8 cellular contexts compared by ENCODE assay signal in genomic region chr9:70392189-70392588, GRCh38. TPM values are rescaled to one million over a fixed set of nuclear protein-coding genes. Genes with fewer than 3 reads are reported as not detected.
DNase-seq lines count a peak whose midpoint lies in the region; ATAC-seq, FAIRE-seq and TF ChIP-seq lines count a peak whose summit lies in the region.

No MANE protein-coding gene starts in this region.

- no peaks in the 10 kb centered on the region for H3F3A ChIP-seq in Loucy (ENCODE audit: low read depth)
- H3F3A ChIP-seq in neural cell (ENCODE audit: insufficient read depth, low read length, poor library complexity, severe bottlenecking) = no peaks in the 10 kb centered on the region

- TF ChIP-seq RAD21 in neural cell (conservative IDR thresholded peaks at IDR 0.05) = no peak

- no peak for FAIRE-seq in bronchial epithelial cell (lab: Jason Lieb, UNC)

- H3K4me1 ChIP-seq in Loucy (ENCODE audit: insufficient read depth, low read length, poor library complexity, severe bottlenecking) = no peaks in the 10 kb centered on the region

- no peak for ATAC-seq in GM19035 (IDR thresholded peaks at IDR 0.05; ENCODE audit: unreplicated experiment)
- ATAC-seq in HG02763 (IDR thresholded peaks at IDR 0.05; ENCODE audit: unreplicated experiment) = no peak

- H3K4me2 ChIP-seq in Loucy (ENCODE audit: low read depth, low read length, poor library complexity, severe bottlenecking) = no peak overlapping the region
- no peak overlapping the region for H3K4me2 ChIP-seq in neural cell (ENCODE audit: low read length)

- H3K9ac ChIP-seq in Loucy (ENCODE audit: low read depth, low read length, poor library complexity, severe bottlenecking) (no peak overlapping the region), neural cell (ENCODE audit: low read length) (no peak overlapping the region)

- DNase-seq in G401 (ENCODE audit: low spot score) (peak; percentile 71), bronchial epithelial cell (ENCODE audit: low read depth) (peak; percentile 21), NCI-H2081 treated with DMSO at 0.1 percent for 48 hours (lab: John Stamatoyannopoulos, UW) (no peak)
- no peak for DNase-seq in stimulated activated naive CD4-positive, alpha-beta T cell treated with Interleukin-2 at 50 U/mL for 16 hours (lab: John Stamatoyannopoulos, UW)

- H3K9me2 ChIP-seq in Loucy (replicated peaks; ENCODE audit: low read depth, low read length) = no peaks in the 10 kb centered on the region
- H3K9me2 ChIP-seq in neural cell (ENCODE audit: insufficient read depth, low read length) = no peaks in the 10 kb centered on the region

- no peaks in the 10 kb centered on the region for H3K27me3 ChIP-seq in Loucy (ENCODE audit: insufficient read depth, low read length, poor library complexity, severe bottlenecking)
- no peaks in the 10 kb centered on the region for H3K27me3 ChIP-seq in bronchial epithelial cell (ENCODE audit: control insufficient read depth, insufficient read depth, low read length)
- no peaks in the 10 kb centered on the region for H3K27me3 ChIP-seq in neural cell (ENCODE audit: insufficient read depth, low read depth, low read length)

- no peak overlapping the region for H3K27ac ChIP-seq in neural cell (ENCODE audit: low read length)

- TF ChIP-seq EP300 in neural cell (conservative IDR thresholded peaks at IDR 0.05; ENCODE audit: poor library complexity, severe bottlenecking) = no peak

- peak; percentile 63 for TF ChIP-seq CTCF in Loucy (conservative IDR thresholded peaks at IDR 0.05; ENCODE audit: low read length)
- peak; percentile 1 for TF ChIP-seq CTCF in bronchial epithelial cell (IDR thresholded peaks at IDR 0.05; ENCODE audit: insufficient read depth, low read length, severe bottlenecking)
- TF ChIP-seq CTCF in neural cell (IDR thresholded peaks at IDR 0.05; ENCODE audit: poor library complexity, severe bottlenecking) = peak; percentile 26

- H3K36me3 ChIP-seq in Loucy (ENCODE audit: insufficient read depth, low read length) (no peaks in the 10 kb centered on the region), bronchial epithelial cell (ENCODE audit: control insufficient read depth, insufficient read depth, low read length) (peaks cover 5% of the 10 kb centered on the region), neural cell (ENCODE audit: insufficient read depth, low read length) (no peaks in the 10 kb centered on the region)

- H3K4me3 ChIP-seq in Loucy (ENCODE audit: low read length, poor library complexity, severe bottlenecking) (no peak overlapping the region), bronchial epithelial cell (ENCODE audit: low read depth, low read length) (no peak overlapping the region), neural cell (ENCODE audit: low read length) (no peak overlapping the region)

- H4K20me1 ChIP-seq in Loucy (ENCODE audit: insufficient read depth, low read length, poor library complexity, severe bottlenecking) (no peaks in the 10 kb centered on the region), neural cell (ENCODE audit: insufficient read depth) (no peaks in the 10 kb centered on the region)

- H2AFZ ChIP-seq in Loucy (ENCODE audit: low read length) = no peak overlapping the region
- no peak overlapping the region for H2AFZ ChIP-seq in neural cell (ENCODE audit: low read depth, low read length)

- H3K79me2 ChIP-seq in Loucy (ENCODE audit: insufficient read depth, low read length) (no peaks in the 10 kb centered on the region), neural cell (replicated peaks; ENCODE audit: insufficient read depth, low read length) (no peaks in the 10 kb centered on the region)

- H3K9me3 ChIP-seq in Loucy (ENCODE audit: insufficient read depth, low read depth, low read length) (no peaks in the 10 kb centered on the region), neural cell (ENCODE audit: low read length) (no peaks in the 10 kb centered on the region)

- in situ Hi-C loops in G401 (cut with HindIII; ENCODE audit: low sequenced_read_pairs) = no loop called here

TF ChIP-seq in neural cell, 6 proteins besides CTCF, POLR2A, EP300 and RAD21:
- no peak for TF ChIP-seq REST (IDR thresholded peaks at IDR 0.05; ENCODE audit: borderline replicate concordance)
- TF ChIP-seq POLR2AphosphoS5 (IDR thresholded peaks at IDR 0.05) = no peak
- TF ChIP-seq MXI1 (conservative IDR thresholded peaks at IDR 0.05; ENCODE audit: poor library complexity, severe bottlenecking) = no peak
- no peak for TF ChIP-seq SMC3 (conservative IDR thresholded peaks at IDR 0.05; ENCODE audit: poor library complexity)
- TF ChIP-seq TAF1 (IDR thresholded peaks at IDR 0.05; ENCODE audit: low read depth) = no peak
- TF ChIP-seq EZH2 (IDR thresholded peaks at IDR 0.05; ENCODE audit: borderline replicate concordance, insufficient read depth, low read length, poor library complexity, severe bottlenecking) = no peak

RNA-seq across cellular contexts. Expression of gene KLF9, which starts 22.3 kb away (rescaled TPM):
- total RNA-seq in G401 (2014; rRNA removed; shearing (Covaris generic)) = 6.5 and 12.3 TPM in 2 replicates
- 41.9 and 44.0 TPM in 2 replicates for total RNA-seq in bronchial epithelial cell
- 0.11 and 0.60 TPM in 2 replicates for polyA plus RNA-seq in neural cell
- 0.12 TPM in 1 of 2 replicates, not detected in the other for polyA minus RNA-seq in neural cell

Comparison
In these comparisons a context has a peak if more than half of its experiments do, and no peak if none do; other contexts are left out.
1. DNase-seq: peak in G401 (single experiment) and bronchial epithelial cell (single experiment); none in NCI-H2081 treated with DMSO at 0.1 percent for 48 hours (single experiment) and stimulated activated naive CD4-positive, alpha-beta T cell treated with Interleukin-2 at 50 U/mL for 16 hours (single experiment).
2. CTCF ChIP-seq: peak in every context shown above with its lines; median percentile 63 in Loucy; 26 in neural cell; 1 in bronchial epithelial cell.